In the genomic region with DNA sequence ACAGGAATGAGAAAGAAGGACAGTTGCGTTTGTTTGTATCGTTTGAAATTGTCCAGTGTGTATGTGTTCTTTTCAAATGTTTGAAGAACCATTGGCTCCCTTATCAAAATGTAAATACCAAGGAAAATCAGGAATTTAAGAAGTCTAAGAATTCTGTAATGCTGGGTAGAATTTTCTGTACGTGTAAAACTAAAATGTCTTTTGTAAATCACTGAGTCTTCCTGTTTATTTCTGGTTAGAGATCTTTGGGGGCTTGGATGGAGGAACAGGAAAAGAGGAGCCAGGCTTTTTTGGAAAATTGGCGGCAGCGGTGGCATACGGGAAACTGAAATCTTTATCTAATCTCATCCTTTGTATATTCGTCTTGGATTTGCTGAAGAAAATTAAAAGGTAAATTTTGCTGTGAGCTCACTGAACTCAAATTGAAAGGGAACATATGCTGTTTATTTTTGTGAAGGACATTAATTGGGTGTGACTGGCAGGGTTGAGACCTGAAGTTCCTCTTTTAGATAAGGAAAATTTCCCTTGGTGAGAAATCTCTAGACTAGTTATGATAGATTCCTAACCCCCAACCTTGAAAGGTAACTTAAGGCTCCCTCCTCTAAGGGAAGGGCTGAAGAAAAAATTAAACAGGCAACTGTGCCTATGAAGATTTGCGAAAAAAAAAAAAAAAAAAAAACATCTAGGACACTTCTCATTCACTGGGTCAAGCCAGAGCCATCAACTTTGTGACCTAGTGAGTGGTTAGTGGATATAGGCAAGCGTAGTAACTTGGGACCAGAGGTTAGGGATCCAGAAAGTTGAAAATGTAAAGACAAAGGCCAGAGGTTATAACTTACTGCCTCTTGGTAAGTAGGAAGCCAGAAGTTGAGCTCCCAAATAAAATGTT, we compare ENCODE assay signal across 9 cellular contexts. TPM values are rescaled to one million over a fixed set of nuclear protein-coding genes. Genes with fewer than 3 reads are reported as not detected.
DNase-seq lines count a peak whose midpoint lies in the region; ATAC-seq and TF ChIP-seq lines count a peak whose summit lies in the region.
"Had no signal": no experiment of that assay in that cellular context is flagged by ENCODE, and none has a peak within 500 bp of the region (broad histone marks: within the 10 kb centered on the region; RNA-seq: fewer than 3 reads in every experiment).

No MANE protein-coding gene starts in this region.

- peak overlapping the region; percentile 10 for H2AFZ ChIP-seq in ACC112 (ENCODE audit: low read length, unreplicated experiment)

- H3K27ac ChIP-seq in ACC112 (ENCODE audit: low read depth, low read length), result no peak overlapping the region
- H3K27ac ChIP-seq in gastroesophageal sphincter, result peak overlapping the region in 1 of 4 donors; percentile 72

- peak overlapping the region; percentile 89 for H3K4me3 Mint-ChIP-seq in activated T-helper 2 cell treated with anti-CD3 and anti-CD28 coated beads, Interferon-gamma antibody, Interleukin-2, Interleukin-4, amounts not matched to agents 10 μg/mL and 5 μg/mL and 100 μg/mL, durations not matched to agents 14 hours and 24 hours and 36 hours (ENCODE audit: low read depth)
- peak overlapping the region; percentile 90 for H3K4me3 Mint-ChIP-seq in memory B cell

- H3K36me3 ChIP-seq in ACC112 (ENCODE audit: insufficient read depth, low read length) (no peaks in the 10 kb centered on the region), gastroesophageal sphincter (no peaks in the 10 kb centered on the region)

- H3K36me3 Mint-ChIP-seq in activated T-helper 2 cell treated with anti-CD3 and anti-CD28 coated beads, Interferon-gamma antibody, Interleukin-2, Interleukin-4, amounts not matched to agents 10 μg/mL and 5 μg/mL and 100 μg/mL, durations not matched to agents 14 hours and 24 hours and 36 hours (ENCODE audit: low read depth), result no peaks in the 10 kb centered on the region
- H3K36me3 Mint-ChIP-seq in memory B cell, result peaks cover 7% of the 10 kb centered on the region

- intact Hi-C loops in activated T-helper 2 cell treated with anti-CD3 and anti-CD28 coated beads, Interferon-gamma antibody, Interleukin-2, Interleukin-4, amounts not matched to agents 10 μg/mL and 5 μg/mL and 100 μg/mL, durations not matched to agents 14 hours and 24 hours and 36 hours (cut with micrococcal nuclease), result loop anchor here (2.0 kb wide), 2 partner anchors 45 to 527 kb away; partner anchors contain the start of genes DHX38 and TXNL4B

- DNase-seq in HS-5 (ENCODE audit: low read depth), result peak; percentile 4
- DNase-seq in activated T-helper 2 cell treated with anti-CD3 and anti-CD28 coated beads, Interferon-gamma antibody, Interleukin-2, Interleukin-4, amounts not matched to agents 10 μg/mL and 5 μg/mL and 100 μg/mL, durations not matched to agents 14 hours and 24 hours and 36 hours (ENCODE audit: low spot score), result no peak
- DNase-seq in memory B cell (ENCODE audit: low spot score in 2 of 2), result no peak
- DNase-seq in T1000 (lab: John Stamatoyannopoulos, UW), result no peak
- DNase-seq in C1 segment of cervical spinal cord (lab: John Stamatoyannopoulos, UW), result no peak
- no peak for DNase-seq in ACHN

- no peak for TF ChIP-seq EP300 in gastroesophageal sphincter (IDR thresholded peaks at IDR 0.05)

- H3K4me3 ChIP-seq in ACC112 (ENCODE audit: low read depth, low read length) (peak overlapping the region; percentile 76), gastroesophageal sphincter (no peak overlapping the region)

- peaks cover 11% of the 10 kb centered on the region for H3K4me1 Mint-ChIP-seq in activated T-helper 2 cell treated with anti-CD3 and anti-CD28 coated beads, Interferon-gamma antibody, Interleukin-2, Interleukin-4, amounts not matched to agents 10 μg/mL and 5 μg/mL and 100 μg/mL, durations not matched to agents 14 hours and 24 hours and 36 hours (ENCODE audit: low read depth)
- H3K4me1 Mint-ChIP-seq in memory B cell, result peaks cover 18% of the 10 kb centered on the region

- ATAC-seq in memory B cell (ENCODE audit: low read depth), result no peak
- ATAC-seq in gastroesophageal sphincter, result no peak

- TF ChIP-seq CTCF in gastroesophageal sphincter (IDR thresholded peaks at IDR 0.05), result no peak

- peak overlapping the region; percentile 90 for H3K27ac Mint-ChIP-seq in activated T-helper 2 cell treated with anti-CD3 and anti-CD28 coated beads, Interferon-gamma antibody, Interleukin-2, Interleukin-4, amounts not matched to agents 10 μg/mL and 5 μg/mL and 100 μg/mL, durations not matched to agents 14 hours and 24 hours and 36 hours
- H3K27ac Mint-ChIP-seq in memory B cell, result peak overlapping the region; percentile 99

- WGBS in gastroesophageal sphincter (ENCODE audit: low coverage in 1 of 2), 2 donors, result 39 to 45% methylated on average over 6 to 7 of the region's 9 CpGs

- H3K79me2 ChIP-seq in ACC112 (ENCODE audit: control insufficient read depth, insufficient read depth, low read length, unreplicated experiment), result no peaks in the 10 kb centered on the region

- H3K9me3 Mint-ChIP-seq in activated T-helper 2 cell treated with anti-CD3 and anti-CD28 coated beads, Interferon-gamma antibody, Interleukin-2, Interleukin-4, amounts not matched to agents 10 μg/mL and 5 μg/mL and 100 μg/mL, durations not matched to agents 14 hours and 24 hours and 36 hours, result peaks cover 12% of the 10 kb centered on the region
- peaks cover 2% of the 10 kb centered on the region for H3K9me3 Mint-ChIP-seq in memory B cell

- no peaks in the 10 kb centered on the region for H3K9me3 ChIP-seq in gastroesophageal sphincter

- in situ Hi-C loops in ACHN (cut with HindIII; ENCODE audit: low pct_ligation_motif_present, low pct_unique_long_range_greater_than_20kb, low sequenced_read_pairs), result no loop called here

- no peaks in the 10 kb centered on the region for H3K27me3 Mint-ChIP-seq in activated T-helper 2 cell treated with anti-CD3 and anti-CD28 coated beads, Interferon-gamma antibody, Interleukin-2, Interleukin-4, amounts not matched to agents 10 μg/mL and 5 μg/mL and 100 μg/mL, durations not matched to agents 14 hours and 24 hours and 36 hours (ENCODE audit: low read depth)
- H3K27me3 Mint-ChIP-seq in memory B cell, result no peaks in the 10 kb centered on the region

- H3K4me1 ChIP-seq in ACC112 (ENCODE audit: control insufficient read depth, insufficient read depth, low read length, unreplicated experiment) (peaks cover 6% of the 10 kb centered on the region), gastroesophageal sphincter (peaks cover 0 to 7% (median 0%) of the 10 kb centered on the region in 3 donors)

- TF ChIP-seq POLR2A in gastroesophageal sphincter (IDR thresholded peaks at IDR 0.05), result no peak

- H3K27me3 ChIP-seq in ACC112 (ENCODE audit: insufficient read depth, low read length), result peaks cover 6% of the 10 kb centered on the region; the same call in 1 of the 2 replicates
- H3K27me3 ChIP-seq in gastroesophageal sphincter, result no peaks in the 10 kb centered on the region

RNA-seq across cellular contexts. Expression of gene TAT, which starts 10.8 kb away (rescaled TPM):
- not detected in 2 replicates for total RNA-seq in activated T-helper 2 cell treated with anti-CD3 and anti-CD28 coated beads, Interferon-gamma antibody, Interleukin-2, Interleukin-4, amounts not matched to agents 10 μg/mL and 5 μg/mL and 100 μg/mL, durations not matched to agents 14 hours and 24 hours and 36 hours
- total RNA-seq in gastroesophageal sphincter, result not detected
- total RNA-seq: frontal cortex had no signal

RNA-seq across cellular contexts. Expression of gene CHST4, which starts 39.8 kb away (rescaled TPM):
- total RNA-seq in activated T-helper 2 cell treated with anti-CD3 and anti-CD28 coated beads, Interferon-gamma antibody, Interleukin-2, Interleukin-4, amounts not matched to agents 10 μg/mL and 5 μg/mL and 100 μg/mL, durations not matched to agents 14 hours and 24 hours and 36 hours, result 0.09 TPM in 1 of 2 replicates, not detected in the other
- 1 to 10 TPM in 1 of 4 donors, under 1 TPM in 1, not detected in 2; 0.15 to 4.3 TPM for total RNA-seq in gastroesophageal sphincter
- total RNA-seq: frontal cortex had no signal

RNA-seq across cellular contexts. Expression of gene MARVELD3, which starts 59.9 kb away (rescaled TPM):
- not detected in 2 replicates for total RNA-seq in activated T-helper 2 cell treated with anti-CD3 and anti-CD28 coated beads, Interferon-gamma antibody, Interleukin-2, Interleukin-4, amounts not matched to agents 10 μg/mL and 5 μg/mL and 100 μg/mL, durations not matched to agents 14 hours and 24 hours and 36 hours
- total RNA-seq in gastroesophageal sphincter, result 1 to 10 TPM in 1 of 4 donors, not detected in 3; 1.4 TPM
- total RNA-seq: frontal cortex had no signal
